In genomic region chr3:40148827-40149226, GRCh38 we compare ENCODE assay signal across 29 cellular contexts.
"Had no signal": no experiment of that assay in that cellular context is flagged by ENCODE, and none has a peak within 500 bp of the region (broad histone marks: within the 10 kb centered on the region; RNA-seq: fewer than 3 reads in every experiment).

No MANE protein-coding gene starts in this region.

- H3K27ac Mint-ChIP-seq: stimulated activated effector memory CD8-positive, alpha-beta T cell treated with anti-CD3 and anti-CD28 coated beads, Interleukin-12 subunit alpha, Interleukin-12 subunit beta, amount 100 ng/mL, for 72 hours; stimulated activated memory B cell treated with anti-CD40 and anti-IgM and Interleukin-4, amounts not matched to agents 10 μg/mL and 1 μg/mL and 100 μg/mL, for 72 hours; stimulated activated naive B cell treated with anti-CD40 and anti-IgM and Interleukin-4, amounts not matched to agents 10 μg/mL and 1 μg/mL and 100 μg/mL, for 72 hours; stimulated activated naive CD8-positive, alpha-beta T cell treated with anti-CD3 and anti-CD28 coated beads, Interleukin-15, amount 100 ng/mL, for 72 hours; stimulated activated naive CD8-positive, alpha-beta T cell treated with anti-CD3 and anti-CD28 coated beads, Interleukin-15, Interleukin-2, amounts not matched to agents 100 ng/mL and 50 ng/mL, for 24 hours; type B pancreatic cell had no signal

- H3K9me3 Mint-ChIP-seq: stimulated activated effector memory CD8-positive, alpha-beta T cell treated with anti-CD3 and anti-CD28 coated beads, Interleukin-12 subunit alpha, Interleukin-12 subunit beta, amount 100 ng/mL, for 72 hours; stimulated activated memory B cell treated with anti-CD40 and anti-IgM and Interleukin-4, amounts not matched to agents 10 μg/mL and 1 μg/mL and 100 μg/mL, for 72 hours; stimulated activated naive CD8-positive, alpha-beta T cell treated with anti-CD3 and anti-CD28 coated beads, Interleukin-15, amount 100 ng/mL, for 72 hours; stimulated activated naive CD8-positive, alpha-beta T cell treated with anti-CD3 and anti-CD28 coated beads, Interleukin-15, Interleukin-2, amounts not matched to agents 100 ng/mL and 50 ng/mL, for 24 hours; type B pancreatic cell had no signal

- H3K4me3 Mint-ChIP-seq: stimulated activated effector memory CD8-positive, alpha-beta T cell treated with anti-CD3 and anti-CD28 coated beads, Interleukin-12 subunit alpha, Interleukin-12 subunit beta, amount 100 ng/mL, for 72 hours; stimulated activated memory B cell treated with anti-CD40 and anti-IgM and Interleukin-4, amounts not matched to agents 10 μg/mL and 1 μg/mL and 100 μg/mL, for 72 hours; stimulated activated naive B cell treated with anti-CD40 and anti-IgM and Interleukin-4, amounts not matched to agents 10 μg/mL and 1 μg/mL and 100 μg/mL, for 72 hours; stimulated activated naive CD8-positive, alpha-beta T cell treated with anti-CD3 and anti-CD28 coated beads, Interleukin-15, amount 100 ng/mL, for 72 hours; stimulated activated naive CD8-positive, alpha-beta T cell treated with anti-CD3 and anti-CD28 coated beads, Interleukin-15, Interleukin-2, amounts not matched to agents 100 ng/mL and 50 ng/mL, for 24 hours; type B pancreatic cell had no signal

- FAIRE-seq: urothelium cell line had no signal

- H3K9me3 ChIP-seq: stomach, suprapubic skin, testis, thoracic aorta, thyroid gland, tibial artery, tibial nerve, transverse colon, upper lobe of left lung, upper lobe of right lung, uterus, vagina had no signal

- H3K36me3 Mint-ChIP-seq: stimulated activated effector memory CD8-positive, alpha-beta T cell treated with anti-CD3 and anti-CD28 coated beads, Interleukin-12 subunit alpha, Interleukin-12 subunit beta, amount 100 ng/mL, for 72 hours; stimulated activated memory B cell treated with anti-CD40 and anti-IgM and Interleukin-4, amounts not matched to agents 10 μg/mL and 1 μg/mL and 100 μg/mL, for 72 hours; stimulated activated naive B cell treated with anti-CD40 and anti-IgM and Interleukin-4, amounts not matched to agents 10 μg/mL and 1 μg/mL and 100 μg/mL, for 72 hours; type B pancreatic cell had no signal

- H3K27me3 ChIP-seq: stomach, suprapubic skin, testis, thyroid gland, tibial artery, tibial nerve, transverse colon, upper lobe of left lung, upper lobe of right lung, uterus, vagina had no signal

- DNase-seq: stimulated activated CD4-positive, alpha-beta T cell treated with anti-CD3 and anti-CD28 coated beads, Interleukin-2, amount 100 ng/mL, for 48 hours; stimulated activated CD4-positive, alpha-beta T cell treated with anti-CD3 and anti-CD28 coated beads, Interleukin-4, amount 100 ng/mL, for 1 hour; stimulated activated CD4-positive, alpha-beta T cell treated with anti-CD3 and anti-CD28 coated beads, Interleukin-4, amount 100 ng/mL, for 24 hours; stimulated activated CD4-positive, alpha-beta T cell treated with anti-CD3 and anti-CD28 coated beads, Interleukin-4, amount 100 ng/mL, for 4 hours; stimulated activated CD8-positive, alpha-beta memory T cell treated with anti-CD3 and anti-CD28 coated beads, Interleukin-4, amount 100 ng/mL, for 48 hours; stimulated activated naive B cell treated with anti-CD40 and anti-IgM and Interleukin-4, amounts not matched to agents 10 μg/mL and 1 μg/mL and 100 μg/mL, for 72 hours; stimulated activated naive CD4-positive, alpha-beta T cell; stimulated activated naive CD4-positive, alpha-beta T cell treated with Interleukin-2 at 50 U/mL for 16 hours; stimulated activated naive CD8-positive, alpha-beta T cell treated with anti-CD3 and anti-CD28 coated beads, Interleukin-15, amount 100 ng/mL, for 72 hours; stimulated activated naive CD8-positive, alpha-beta T cell treated with anti-CD3 and anti-CD28 coated beads, Interleukin-15, Interleukin-2, amounts not matched to agents 100 U/mL and 50 U/mL, for 24 hours; stomach; substantia nigra; testis; thyroid gland; tibial artery; transverse colon; trophoblast cell; upper lobe of left lung; upper lobe of right lung; uterus had no signal

- H3K27ac ChIP-seq: suprapubic skin, testis, thoracic aorta, thyroid gland, tibial artery, tibial nerve, transverse colon, upper lobe of left lung, upper lobe of right lung, uterus, vagina had no signal

- H3K4me3 ChIP-seq: stomach, suprapubic skin, testis, thoracic aorta, thyroid gland, tibial artery, tibial nerve, transverse colon, upper lobe of left lung, upper lobe of right lung, uterus, vagina had no signal

- H3K36me3 ChIP-seq: suprapubic skin, thoracic aorta, thyroid gland, tibial artery, tibial nerve, transverse colon, upper lobe of left lung, upper lobe of right lung, uterus, vagina had no signal

- H3K4me1 Mint-ChIP-seq: stimulated activated effector memory CD8-positive, alpha-beta T cell treated with anti-CD3 and anti-CD28 coated beads, Interleukin-12 subunit alpha, Interleukin-12 subunit beta, amount 100 ng/mL, for 72 hours; stimulated activated memory B cell treated with anti-CD40 and anti-IgM and Interleukin-4, amounts not matched to agents 10 μg/mL and 1 μg/mL and 100 μg/mL, for 72 hours; stimulated activated naive B cell treated with anti-CD40 and anti-IgM and Interleukin-4, amounts not matched to agents 10 μg/mL and 1 μg/mL and 100 μg/mL, for 72 hours; stimulated activated naive CD8-positive, alpha-beta T cell treated with anti-CD3 and anti-CD28 coated beads, Interleukin-15, amount 100 ng/mL, for 72 hours had no signal

- H3K4me1 ChIP-seq: stomach, suprapubic skin, testis, thyroid gland, tibial nerve, transverse colon, upper lobe of left lung, upper lobe of right lung, uterus, vagina had no signal

- ATAC-seq: stimulated activated effector memory CD8-positive, alpha-beta T cell treated with anti-CD3 and anti-CD28 coated beads, Interleukin-12 subunit alpha, Interleukin-12 subunit beta, amount 100 ng/mL, for 72 hours; stimulated activated memory B cell treated with anti-CD40 and anti-IgM and Interleukin-4, amounts not matched to agents 10 μg/mL and 1 μg/mL and 100 μg/mL, for 72 hours; stimulated activated naive B cell treated with anti-CD40 and anti-IgM and Interleukin-4, amounts not matched to agents 10 μg/mL and 1 μg/mL and 100 μg/mL, for 72 hours; stimulated activated naive CD8-positive, alpha-beta T cell treated with anti-CD3 and anti-CD28 coated beads, Interleukin-15, amount 100 ng/mL, for 72 hours; stimulated activated naive CD8-positive, alpha-beta T cell treated with anti-CD3 and anti-CD28 coated beads, Interleukin-15, Interleukin-2, amounts not matched to agents 100 U/mL and 50 U/mL, for 24 hours; upper lobe of right lung had no signal
